ENCODE assay signal across 1 cellular context in the genomic region with DNA sequence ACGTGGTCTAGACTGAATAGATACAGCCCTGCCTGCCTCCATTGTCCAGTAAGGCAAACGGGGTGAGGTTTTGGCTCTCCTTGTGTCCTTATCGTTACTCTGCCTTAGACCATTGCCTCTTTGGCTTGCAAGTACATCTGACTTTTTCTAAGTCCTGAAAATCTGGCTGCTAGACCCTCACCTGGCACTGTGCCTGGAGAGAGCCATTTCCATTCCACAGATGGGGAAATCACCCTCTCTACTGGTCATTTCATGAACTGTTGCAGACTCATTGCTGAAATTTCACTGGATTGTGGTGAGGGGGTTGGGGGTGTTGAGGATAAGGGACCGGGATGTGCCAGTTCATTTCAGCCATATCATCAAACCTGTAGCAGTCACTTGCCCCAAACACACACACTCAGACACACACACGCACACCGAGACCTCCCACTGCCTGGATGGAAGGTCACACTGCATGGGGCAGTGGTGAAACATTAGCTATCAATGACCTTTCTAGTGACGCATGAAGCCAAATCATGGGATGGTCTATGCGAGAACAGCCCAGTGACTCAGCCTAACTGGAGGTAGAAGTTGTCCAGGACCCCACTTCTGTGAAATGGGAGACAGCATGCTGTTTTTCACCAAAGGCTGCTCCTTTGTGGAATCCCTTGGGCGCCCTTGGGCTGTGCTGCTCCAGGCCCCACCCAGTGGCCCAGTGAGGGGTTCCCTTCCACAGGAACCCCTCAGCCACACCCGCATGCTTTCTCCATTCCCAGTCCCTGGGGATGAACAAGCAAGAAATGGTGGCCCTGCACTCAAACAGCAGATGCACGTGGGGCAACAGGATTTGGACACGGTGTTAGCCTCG.
TF ChIP-seq lines count a peak whose summit lies in the region.

No MANE protein-coding gene starts in this region.

TF ChIP-seq in K562, 482 proteins besides CTCF, POLR2A, EP300 and RAD21 (continued from another document and continues in another):
- TF ChIP-seq, protein P1, sequence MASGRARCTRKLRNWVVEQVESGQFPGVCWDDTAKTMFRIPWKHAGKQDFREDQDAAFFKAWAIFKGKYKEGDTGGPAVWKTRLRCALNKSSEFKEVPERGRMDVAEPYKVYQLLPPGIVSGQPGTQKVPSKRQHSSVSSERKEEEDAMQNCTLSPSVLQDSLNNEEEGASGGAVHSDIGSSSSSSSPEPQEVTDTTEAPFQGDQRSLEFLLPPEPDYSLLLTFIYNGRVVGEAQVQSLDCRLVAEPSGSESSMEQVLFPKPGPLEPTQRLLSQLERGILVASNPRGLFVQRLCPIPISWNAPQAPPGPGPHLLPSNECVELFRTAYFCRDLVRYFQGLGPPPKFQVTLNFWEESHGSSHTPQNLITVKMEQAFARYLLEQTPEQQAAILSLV (tag; IDR thresholded peaks at IDR 0.05) = no peak; the same call in 1 of the 2 replicates
- TF ChIP-seq IRF2 (CRISPR knock-in tag; IDR thresholded peaks at IDR 0.05) (no peak), SIRT6 (IDR thresholded peaks at IDR 0.05; ENCODE audit: low read depth, low read length) (no peak), POU5F1 (IDR thresholded peaks at IDR 0.05; ENCODE audit: borderline replicate concordance, low read depth, low read length, partially characterized antibody) (no peak), SMAD2 (IDR thresholded peaks at IDR 0.05; ENCODE audit: low read depth, low read length) (no peak), NFATC3 (IDR thresholded peaks at IDR 0.05) (no peak), SRF (CRISPR knock-in tag; IDR thresholded peaks at IDR 0.05) (no peak), TRIM24 (IDR thresholded peaks at IDR 0.05) (no peak), CBFA2T2 (conservative IDR thresholded peaks at IDR 0.05) (no peak), KLF16 (IDR thresholded peaks at IDR 0.05) (peak; percentile 40; the same call in 1 of the 2 replicates), PTRF (tag; IDR thresholded peaks at IDR 0.05) (no peak), FOXK1 (CRISPR knock-in tag; IDR thresholded peaks at IDR 0.05; ENCODE audit: borderline replicate concordance) (no peak), MCM3 (IDR thresholded peaks at IDR 0.05) (no peak), MCM2 (IDR thresholded peaks at IDR 0.05; ENCODE audit: low read depth) (no peak), ZNF507 (tag; conservative IDR thresholded peaks at IDR 0.05) (no peak), ZKSCAN1 (IDR thresholded peaks at IDR 0.05; ENCODE audit: low read depth, low read length) (no peak), ZNF76 (CRISPR knock-in tag; IDR thresholded peaks at IDR 0.05; ENCODE audit: borderline replicate concordance) (no peak), NFIC (IDR thresholded peaks at IDR 0.05) (peak; percentile 99), HNRNPK (IDR thresholded peaks at IDR 0.05; ENCODE audit: low read depth, low read length, poor library complexity, severe bottlenecking) (no peak), NR2F6 (CRISPR knock-in tag; IDR thresholded peaks at IDR 0.05) (no peak), WHSC1 (IDR thresholded peaks at IDR 0.05; ENCODE audit: low read length) (no peak), ZBTB17 (CRISPR knock-in tag; IDR thresholded peaks at IDR 0.05) (no peak), BRF1 (IDR thresholded peaks at IDR 0.05; ENCODE audit: borderline replicate concordance, extremely low read depth, insufficient read length) (no peak), ZFPM2 (CRISPR knock-in tag; IDR thresholded peaks at IDR 0.05) (no peak), ZNF445 (CRISPR knock-in tag; IDR thresholded peaks at IDR 0.05; ENCODE audit: low read depth) (no peak), SMAD4 (CRISPR knock-in tag; conservative IDR thresholded peaks at IDR 0.05) (no peak), TAF9B (IDR thresholded peaks at IDR 0.05; ENCODE audit: partially characterized antibody) (no peak), TAL1 (IDR thresholded peaks at IDR 0.05) (no peak), SMARCC2 (IDR thresholded peaks at IDR 0.05; ENCODE audit: low read depth) (no peak), MTF1 (CRISPR knock-in tag; IDR thresholded peaks at IDR 0.05; ENCODE audit: borderline replicate concordance) (no peak), YY1 (IDR thresholded peaks at IDR 0.05; ENCODE audit: borderline replicate concordance in 1 of 3, control insufficient read depth in 1 of 3, extremely low read depth in 1 of 3, insufficient read depth in 3 of 3, insufficient read length in 1 of 3, insufficient replicate concordance in 2 of 3, low read depth in 1 of 3, low read length in 2 of 3) (peak in 1 of 3 experiments; percentile 61), TEAD1 (CRISPR knock-in tag; IDR thresholded peaks at IDR 0.05) (no peak; a peak in 1 of 4 replicates), PHF20 (IDR thresholded peaks at IDR 0.05; ENCODE audit: partially characterized antibody) (no peak), MYC (IDR thresholded peaks at IDR 0.05; ENCODE audit: low read depth, low read length) (no peak), MYC (CRISPR knock-in tag; IDR thresholded peaks at IDR 0.05; ENCODE audit: borderline replicate concordance, low read depth) (no peak), SETDB1 (IDR thresholded peaks at IDR 0.05; ENCODE audit: low read length) (no peak), BCL6 (CRISPR knock-in tag; IDR thresholded peaks at IDR 0.05) (no peak), HNRNPH1 (optimal IDR thresholded peaks at IDR 0.05; ENCODE audit: low read depth, low read length) (no peak), ZNF316 (IDR thresholded peaks at IDR 0.05) (no peak; the same call in 1 of the 2 replicates), RBFOX2 (IDR thresholded peaks at IDR 0.05; ENCODE audit: low read depth, low read length) (no peak), HIVEP1 (CRISPR knock-in tag; IDR thresholded peaks at IDR 0.05) (no peak), POLR2AphosphoS2 (IDR thresholded peaks at IDR 0.05; ENCODE audit: low read length) (no peak), ZNF324 (CRISPR knock-in tag; IDR thresholded peaks at IDR 0.05) (no peak), SMC3 (conservative IDR thresholded peaks at IDR 0.05; ENCODE audit: insufficient read depth, low read depth, low read length) (peak; percentile 51; the same call in 1 of the 2 replicates)
- TF ChIP-seq, protein P2, sequence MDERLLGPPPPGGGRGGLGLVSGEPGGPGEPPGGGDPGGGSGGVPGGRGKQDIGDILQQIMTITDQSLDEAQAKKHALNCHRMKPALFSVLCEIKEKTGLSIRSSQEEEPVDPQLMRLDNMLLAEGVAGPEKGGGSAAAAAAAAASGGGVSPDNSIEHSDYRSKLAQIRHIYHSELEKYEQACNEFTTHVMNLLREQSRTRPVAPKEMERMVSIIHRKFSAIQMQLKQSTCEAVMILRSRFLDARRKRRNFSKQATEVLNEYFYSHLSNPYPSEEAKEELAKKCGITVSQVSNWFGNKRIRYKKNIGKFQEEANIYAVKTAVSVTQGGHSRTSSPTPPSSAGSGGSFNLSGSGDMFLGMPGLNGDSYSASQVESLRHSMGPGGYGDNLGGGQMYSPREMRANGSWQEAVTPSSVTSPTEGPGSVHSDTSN (CRISPR knock-in tag; IDR thresholded peaks at IDR 0.05; ENCODE audit: low read depth) = no peak
- TF ChIP-seq, protein P2 (tag; conservative IDR thresholded peaks at IDR 0.05; ENCODE audit: low read depth) = no peak
- TF ChIP-seq, protein P3, sequence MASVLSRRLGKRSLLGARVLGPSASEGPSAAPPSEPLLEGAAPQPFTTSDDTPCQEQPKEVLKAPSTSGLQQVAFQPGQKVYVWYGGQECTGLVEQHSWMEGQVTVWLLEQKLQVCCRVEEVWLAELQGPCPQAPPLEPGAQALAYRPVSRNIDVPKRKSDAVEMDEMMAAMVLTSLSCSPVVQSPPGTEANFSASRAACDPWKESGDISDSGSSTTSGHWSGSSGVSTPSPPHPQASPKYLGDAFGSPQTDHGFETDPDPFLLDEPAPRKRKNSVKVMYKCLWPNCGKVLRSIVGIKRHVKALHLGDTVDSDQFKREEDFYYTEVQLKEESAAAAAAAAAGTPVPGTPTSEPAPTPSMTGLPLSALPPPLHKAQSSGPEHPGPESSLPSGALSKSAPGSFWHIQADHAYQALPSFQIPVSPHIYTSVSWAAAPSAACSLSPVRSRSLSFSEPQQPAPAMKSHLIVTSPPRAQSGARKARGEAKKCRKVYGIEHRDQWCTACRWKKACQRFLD (CRISPR knock-in tag; IDR thresholded peaks at IDR 0.05) = no peak
- TF ChIP-seq, protein P4, sequence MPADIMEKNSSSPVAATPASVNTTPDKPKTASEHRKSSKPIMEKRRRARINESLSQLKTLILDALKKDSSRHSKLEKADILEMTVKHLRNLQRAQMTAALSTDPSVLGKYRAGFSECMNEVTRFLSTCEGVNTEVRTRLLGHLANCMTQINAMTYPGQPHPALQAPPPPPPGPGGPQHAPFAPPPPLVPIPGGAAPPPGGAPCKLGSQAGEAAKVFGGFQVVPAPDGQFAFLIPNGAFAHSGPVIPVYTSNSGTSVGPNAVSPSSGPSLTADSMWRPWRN (IDR thresholded peaks at IDR 0.05; ENCODE audit: low read depth) = no peak
- TF ChIP-seq, protein P5, sequence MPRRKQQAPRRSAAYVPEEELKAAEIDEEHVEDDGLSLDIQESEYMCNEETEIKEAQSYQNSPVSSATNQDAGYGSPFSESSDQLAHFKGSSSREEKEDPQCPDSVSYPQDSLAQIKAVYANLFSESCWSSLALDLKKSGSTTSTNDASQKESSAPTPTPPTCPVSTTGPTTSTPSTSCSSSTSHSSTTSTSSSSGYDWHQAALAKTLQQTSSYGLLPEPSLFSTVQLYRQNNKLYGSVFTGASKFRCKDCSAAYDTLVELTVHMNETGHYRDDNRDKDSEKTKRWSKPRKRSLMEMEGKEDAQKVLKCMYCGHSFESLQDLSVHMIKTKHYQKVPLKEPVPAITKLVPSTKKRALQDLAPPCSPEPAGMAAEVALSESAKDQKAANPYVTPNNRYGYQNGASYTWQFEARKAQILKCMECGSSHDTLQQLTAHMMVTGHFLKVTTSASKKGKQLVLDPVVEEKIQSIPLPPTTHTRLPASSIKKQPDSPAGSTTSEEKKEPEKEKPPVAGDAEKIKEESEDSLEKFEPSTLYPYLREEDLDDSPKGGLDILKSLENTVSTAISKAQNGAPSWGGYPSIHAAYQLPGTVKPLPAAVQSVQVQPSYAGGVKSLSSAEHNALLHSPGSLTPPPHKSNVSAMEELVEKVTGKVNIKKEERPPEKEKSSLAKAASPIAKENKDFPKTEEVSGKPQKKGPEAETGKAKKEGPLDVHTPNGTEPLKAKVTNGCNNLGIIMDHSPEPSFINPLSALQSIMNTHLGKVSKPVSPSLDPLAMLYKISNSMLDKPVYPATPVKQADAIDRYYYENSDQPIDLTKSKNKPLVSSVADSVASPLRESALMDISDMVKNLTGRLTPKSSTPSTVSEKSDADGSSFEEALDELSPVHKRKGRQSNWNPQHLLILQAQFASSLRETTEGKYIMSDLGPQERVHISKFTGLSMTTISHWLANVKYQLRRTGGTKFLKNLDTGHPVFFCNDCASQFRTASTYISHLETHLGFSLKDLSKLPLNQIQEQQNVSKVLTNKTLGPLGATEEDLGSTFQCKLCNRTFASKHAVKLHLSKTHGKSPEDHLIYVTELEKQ (CRISPR knock-in tag; IDR thresholded peaks at IDR 0.05) = no peak
- TF ChIP-seq, protein P6, sequence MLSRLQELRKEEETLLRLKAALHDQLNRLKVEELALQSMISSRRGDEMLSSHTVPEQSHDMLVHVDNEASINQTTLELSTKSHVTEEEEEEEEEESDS (CRISPR knock-in tag; IDR thresholded peaks at IDR 0.05) = no peak
- TF ChIP-seq, protein P7, sequence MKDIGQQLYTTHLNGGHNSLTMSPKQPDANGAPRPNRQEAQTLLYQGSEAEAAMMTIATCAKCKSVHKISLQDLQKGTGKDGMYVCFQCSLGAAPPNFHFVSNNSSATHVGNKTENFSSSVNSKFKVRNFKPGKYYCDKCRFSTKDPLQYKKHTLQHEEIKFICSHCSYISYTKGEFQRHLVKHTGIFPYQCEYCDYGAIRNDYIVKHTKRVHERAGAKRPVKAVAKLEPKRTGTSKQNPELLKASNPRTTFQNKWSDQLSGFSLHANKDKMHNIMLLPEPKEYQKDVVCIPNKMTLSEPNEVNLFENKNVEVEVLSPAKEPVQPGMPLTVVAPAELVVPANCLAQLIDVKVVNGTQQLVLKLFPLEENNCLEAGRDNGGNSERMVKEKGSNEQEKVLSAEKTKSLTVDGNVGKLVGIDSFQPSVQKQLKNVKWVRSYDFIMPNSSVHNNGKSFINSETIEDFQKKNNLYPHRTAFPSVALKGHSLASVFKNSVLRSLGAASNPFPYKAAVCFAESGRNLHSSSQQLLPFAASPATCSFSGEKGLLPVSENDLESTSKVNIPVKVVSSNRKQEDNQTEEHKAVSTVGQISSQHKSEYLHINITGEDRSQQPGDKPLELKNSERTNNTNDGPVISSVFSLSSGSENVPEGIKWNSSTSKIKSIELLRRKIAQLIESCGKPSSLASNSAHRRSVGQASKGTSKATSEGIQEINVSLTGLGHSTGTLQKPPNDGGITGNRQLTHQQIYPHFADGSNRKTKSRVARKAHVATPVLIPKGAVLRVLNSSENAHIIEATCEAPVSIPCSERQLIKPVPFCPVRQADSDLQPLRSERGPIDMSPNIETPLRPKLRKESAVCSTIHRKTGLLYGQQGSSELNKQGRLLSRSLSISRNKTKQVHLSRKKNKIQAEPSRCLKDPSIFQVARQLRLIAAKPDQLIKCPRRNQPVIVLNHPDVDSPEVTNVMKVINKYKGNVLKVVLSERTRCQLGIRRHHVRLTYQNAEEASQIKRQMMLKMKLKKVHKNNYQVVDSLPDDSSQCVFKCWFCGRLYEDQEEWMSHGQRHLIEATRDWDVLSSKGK (CRISPR knock-in tag; IDR thresholded peaks at IDR 0.05) = no peak
- TF ChIP-seq, protein P8, sequence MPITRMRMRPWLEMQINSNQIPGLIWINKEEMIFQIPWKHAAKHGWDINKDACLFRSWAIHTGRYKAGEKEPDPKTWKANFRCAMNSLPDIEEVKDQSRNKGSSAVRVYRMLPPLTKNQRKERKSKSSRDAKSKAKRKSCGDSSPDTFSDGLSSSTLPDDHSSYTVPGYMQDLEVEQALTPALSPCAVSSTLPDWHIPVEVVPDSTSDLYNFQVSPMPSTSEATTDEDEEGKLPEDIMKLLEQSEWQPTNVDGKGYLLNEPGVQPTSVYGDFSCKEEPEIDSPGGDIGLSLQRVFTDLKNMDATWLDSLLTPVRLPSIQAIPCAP (CRISPR knock-in tag; IDR thresholded peaks at IDR 0.05; ENCODE audit: borderline replicate concordance) = no peak
- TF ChIP-seq, protein P9, sequence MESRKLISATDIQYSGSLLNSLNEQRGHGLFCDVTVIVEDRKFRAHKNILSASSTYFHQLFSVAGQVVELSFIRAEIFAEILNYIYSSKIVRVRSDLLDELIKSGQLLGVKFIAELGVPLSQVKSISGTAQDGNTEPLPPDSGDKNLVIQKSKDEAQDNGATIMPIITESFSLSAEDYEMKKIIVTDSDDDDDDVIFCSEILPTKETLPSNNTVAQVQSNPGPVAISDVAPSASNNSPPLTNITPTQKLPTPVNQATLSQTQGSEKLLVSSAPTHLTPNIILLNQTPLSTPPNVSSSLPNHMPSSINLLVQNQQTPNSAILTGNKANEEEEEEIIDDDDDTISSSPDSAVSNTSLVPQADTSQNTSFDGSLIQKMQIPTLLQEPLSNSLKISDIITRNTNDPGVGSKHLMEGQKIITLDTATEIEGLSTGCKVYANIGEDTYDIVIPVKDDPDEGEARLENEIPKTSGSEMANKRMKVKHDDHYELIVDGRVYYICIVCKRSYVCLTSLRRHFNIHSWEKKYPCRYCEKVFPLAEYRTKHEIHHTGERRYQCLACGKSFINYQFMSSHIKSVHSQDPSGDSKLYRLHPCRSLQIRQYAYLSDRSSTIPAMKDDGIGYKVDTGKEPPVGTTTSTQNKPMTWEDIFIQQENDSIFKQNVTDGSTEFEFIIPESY (CRISPR knock-in tag; IDR thresholded peaks at IDR 0.05) = no peak
